Comparison of ENCODE assay signal across 18 cellular contexts in genomic region chr10:14975672-14976273, GRCh38. TPM values are rescaled to one million over a fixed set of nuclear protein-coding genes. Genes with fewer than 3 reads are reported as not detected.
DNase-seq lines count a peak whose midpoint lies in the region; ATAC-seq and TF ChIP-seq lines count a peak whose summit lies in the region.
"Had no signal": no experiment of that assay in that cellular context is flagged by ENCODE, and none has a peak within 500 bp of the region (broad histone marks: within the 10 kb centered on the region; RNA-seq: fewer than 3 reads in every experiment).

No MANE protein-coding gene starts in this region.

- H3K9ac ChIP-seq in skeletal muscle satellite cell (ENCODE audit: low read depth, low read length): no peak overlapping the region

- no peaks in the 10 kb centered on the region for H3K9me3 Mint-ChIP-seq in activated CD8-positive, alpha-beta T cell treated with anti-CD3 and anti-CD28 coated beads for 36 hours
- no peaks in the 10 kb centered on the region for H3K9me3 Mint-ChIP-seq in activated CD8-positive, alpha-beta T cell treated with anti-CD3 and anti-CD28 coated beads, Interleukin-2, amount 10 ng/mL, durations not matched to agents 7 days and 5 days (ENCODE audit: insufficient read depth)
- H3K9me3 Mint-ChIP-seq: activated naive CD4-positive, alpha-beta T cell treated with anti-CD3 and anti-CD28 coated beads, Interleukin-2, amount 50 U/mL, for 24 hours had no signal

- no peak overlapping the region for H3K4me3 Mint-ChIP-seq in activated CD8-positive, alpha-beta T cell treated with anti-CD3 and anti-CD28 coated beads for 36 hours
- H3K4me3 Mint-ChIP-seq in activated CD8-positive, alpha-beta T cell treated with anti-CD3 and anti-CD28 coated beads, Interleukin-2, amount 10 ng/mL, durations not matched to agents 7 days and 5 days: no peak overlapping the region
- H3K4me3 Mint-ChIP-seq: activated CD8-positive, alpha-beta memory T cell treated with anti-CD3 and anti-CD28 coated beads, Interleukin-2, amount 10 ng/mL, durations not matched to agents 7 days and 5 days; activated naive CD4-positive, alpha-beta T cell treated with anti-CD3 and anti-CD28 coated beads, Interleukin-2, amount 50 U/mL, for 24 hours had no signal

- H3K4me1 ChIP-seq in skeletal muscle satellite cell (ENCODE audit: control insufficient read depth, insufficient read depth, low read length): no peaks in the 10 kb centered on the region
- H3K4me1 ChIP-seq: colonic mucosa, tibial artery had no signal

- no peaks in the 10 kb centered on the region for H3K36me3 Mint-ChIP-seq in activated CD8-positive, alpha-beta T cell treated with anti-CD3 and anti-CD28 coated beads for 36 hours (ENCODE audit: low read depth)
- H3K36me3 Mint-ChIP-seq in activated CD8-positive, alpha-beta T cell treated with anti-CD3 and anti-CD28 coated beads, Interleukin-2, amount 10 ng/mL, durations not matched to agents 7 days and 5 days (ENCODE audit: low read depth): no peaks in the 10 kb centered on the region
- H3K36me3 Mint-ChIP-seq: activated CD8-positive, alpha-beta memory T cell treated with anti-CD3 and anti-CD28 coated beads, Interleukin-2, amount 10 ng/mL, durations not matched to agents 7 days and 5 days; activated naive CD4-positive, alpha-beta T cell treated with anti-CD3 and anti-CD28 coated beads, Interleukin-2, amount 50 U/mL, for 24 hours had no signal

- no peaks in the 10 kb centered on the region for H3K9me3 ChIP-seq in skeletal muscle satellite cell (replicated peaks; ENCODE audit: low read length)
- H3K9me3 ChIP-seq: colonic mucosa, tibial artery had no signal

- H3K4me2 ChIP-seq in skeletal muscle satellite cell (ENCODE audit: low read length): peak overlapping the region; percentile 63

- intact Hi-C loops in activated CD8-positive, alpha-beta T cell treated with anti-CD3 and anti-CD28 coated beads for 36 hours (cut with micrococcal nuclease): no loop called here

- peaks cover 16% of the 10 kb centered on the region for H3K27me3 Mint-ChIP-seq in activated CD8-positive, alpha-beta T cell treated with anti-CD3 and anti-CD28 coated beads for 36 hours
- H3K27me3 Mint-ChIP-seq in activated CD8-positive, alpha-beta T cell treated with anti-CD3 and anti-CD28 coated beads, Interleukin-2, amount 10 ng/mL, durations not matched to agents 7 days and 5 days (ENCODE audit: low read depth): peaks cover 3% of the 10 kb centered on the region

- no peak overlapping the region for H3K27ac Mint-ChIP-seq in activated CD8-positive, alpha-beta T cell treated with anti-CD3 and anti-CD28 coated beads for 36 hours
- no peak overlapping the region for H3K27ac Mint-ChIP-seq in activated CD8-positive, alpha-beta T cell treated with anti-CD3 and anti-CD28 coated beads, Interleukin-2, amount 10 ng/mL, durations not matched to agents 7 days and 5 days
- H3K27ac Mint-ChIP-seq: activated CD8-positive, alpha-beta memory T cell treated with anti-CD3 and anti-CD28 coated beads, Interleukin-2, amount 10 ng/mL, durations not matched to agents 7 days and 5 days; activated naive CD4-positive, alpha-beta T cell treated with anti-CD3 and anti-CD28 coated beads, Interleukin-2, amount 50 U/mL, for 24 hours had no signal

- H3K4me3 ChIP-seq in brain microvascular endothelial cell (ENCODE audit: low read depth, low read length): no peak overlapping the region
- no peak overlapping the region for H3K4me3 ChIP-seq in skeletal muscle satellite cell (ENCODE audit: low read length)
- H3K4me3 ChIP-seq: colonic mucosa, tibial artery had no signal

- in situ Hi-C loops in brain microvascular endothelial cell (cut with HindIII; ENCODE audit: low pct_ligation_motif_present, low sequenced_read_pairs): no loop called here

- POLR2A ChIA-PET in activated CD8-positive, alpha-beta T cell treated with anti-CD3 and anti-CD28 coated beads for 36 hours (lab: Charles Lee): no interaction called here
- POLR2A ChIA-PET in activated CD8-positive, alpha-beta T cell treated with anti-CD3 and anti-CD28 coated beads, Interleukin-2, amount 10 ng/mL, durations not matched to agents 7 days and 5 days (lab: Charles Lee): no interaction called here

- peak; percentile 27 for TF ChIP-seq CTCF in activated CD8-positive, alpha-beta T cell treated with anti-CD3 and anti-CD28 coated beads for 36 hours (IDR thresholded peaks at IDR 0.05)
- peak; percentile 51 for TF ChIP-seq CTCF in brain microvascular endothelial cell (IDR thresholded peaks at IDR 0.05; ENCODE audit: low read depth, low read length, missing control alignments)

- ATAC-seq in activated CD8-positive, alpha-beta T cell treated with anti-CD3 and anti-CD28 coated beads for 36 hours: no peak
- no peak for ATAC-seq in activated CD8-positive, alpha-beta T cell treated with anti-CD3 and anti-CD28 coated beads, Interleukin-2, amount 10 ng/mL, durations not matched to agents 7 days and 5 days
- ATAC-seq in GM18870 (IDR thresholded peaks at IDR 0.05; ENCODE audit: unreplicated experiment) (no peak), GM18511 (IDR thresholded peaks at IDR 0.05; ENCODE audit: unreplicated experiment) (no peak)
- ATAC-seq: activated CD8-positive, alpha-beta memory T cell treated with anti-CD3 and anti-CD28 coated beads, Interleukin-2, amount 10 ng/mL, durations not matched to agents 7 days and 5 days had no signal

- no peaks in the 10 kb centered on the region for H3K4me1 Mint-ChIP-seq in activated CD8-positive, alpha-beta T cell treated with anti-CD3 and anti-CD28 coated beads for 36 hours (ENCODE audit: low read depth)
- peaks cover 2% of the 10 kb centered on the region for H3K4me1 Mint-ChIP-seq in activated CD8-positive, alpha-beta T cell treated with anti-CD3 and anti-CD28 coated beads, Interleukin-2, amount 10 ng/mL, durations not matched to agents 7 days and 5 days (ENCODE audit: low read depth)
- H3K4me1 Mint-ChIP-seq: activated CD8-positive, alpha-beta memory T cell treated with anti-CD3 and anti-CD28 coated beads, Interleukin-2, amount 10 ng/mL, durations not matched to agents 7 days and 5 days; activated naive CD4-positive, alpha-beta T cell treated with anti-CD3 and anti-CD28 coated beads, Interleukin-2, amount 50 U/mL, for 24 hours had no signal

- H3K27me3 ChIP-seq in brain microvascular endothelial cell (replicated peaks) (no peaks in the 10 kb centered on the region), skeletal muscle satellite cell (ENCODE audit: control insufficient read depth, insufficient read depth, low read length) (no peaks in the 10 kb centered on the region)
- H3K27me3 ChIP-seq: colonic mucosa had no signal

- no peak overlapping the region for H3K27ac ChIP-seq in brain microvascular endothelial cell
- H3K27ac ChIP-seq: colonic mucosa, tibial artery had no signal

- no peak for DNase-seq in activated CD8-positive, alpha-beta T cell treated with anti-CD3 and anti-CD28 coated beads for 36 hours
- no peak for DNase-seq in activated CD8-positive, alpha-beta T cell treated with anti-CD3 and anti-CD28 coated beads, Interleukin-2, amount 10 ng/mL, durations not matched to agents 7 days and 5 days
- DNase-seq in LoVo (ENCODE audit: low spot score): peak; percentile 18
- DNase-seq in brain microvascular endothelial cell: no peak
- no peak for DNase-seq in activated CD4-positive, CD25-positive, alpha-beta regulatory T cell (lab: John Stamatoyannopoulos, UW)
- DNase-seq: activated CD8-positive, alpha-beta memory T cell treated with anti-CD3 and anti-CD28 coated beads, Interleukin-2, amount 10 ng/mL, durations not matched to agents 7 days and 5 days; colonic mucosa; H7; midbrain; NCI-H1092 treated with DMSO at 0.1 percent for 48 hours; NCI-H446 treated with DMSO at 0.1 percent for 48 hours; posterior cingulate gyrus; tibial artery had no signal

- CTCF ChIA-PET in activated CD8-positive, alpha-beta T cell treated with anti-CD3 and anti-CD28 coated beads for 36 hours (lab: Charles Lee): no interaction called here
- CTCF ChIA-PET in activated CD8-positive, alpha-beta T cell treated with anti-CD3 and anti-CD28 coated beads, Interleukin-2, amount 10 ng/mL, durations not matched to agents 7 days and 5 days (lab: Charles Lee): no interaction called here

- H3K36me3 ChIP-seq in brain microvascular endothelial cell (replicated peaks): no peaks in the 10 kb centered on the region
- no peaks in the 10 kb centered on the region for H3K36me3 ChIP-seq in skeletal muscle satellite cell (ENCODE audit: insufficient read depth, low read length)
- H3K36me3 ChIP-seq: colonic mucosa, tibial artery had no signal

RNA-seq across cellular contexts. Expression of gene MEIG1, which starts 16.6 kb away (rescaled TPM):
- under 1 TPM in 1 of 2 experiments, not detected in 1; 0.79 TPM for total RNA-seq in activated CD8-positive, alpha-beta T cell treated with anti-CD3 and anti-CD28 coated beads for 36 hours
- not detected for total RNA-seq in activated CD8-positive, alpha-beta T cell treated with anti-CD3 and anti-CD28 coated beads, Interleukin-2, amount 10 ng/mL, durations not matched to agents 7 days and 5 days
- not detected in 2 replicates for total RNA-seq in skeletal muscle satellite cell (2012; rRNA removed)
- total RNA-seq: H7, HT-29 had no signal

RNA-seq across cellular contexts. Expression of gene DCLRE1C, which starts 21.9 kb away (rescaled TPM):
- total RNA-seq in activated CD8-positive, alpha-beta T cell treated with anti-CD3 and anti-CD28 coated beads for 36 hours: 10 to 100 TPM; 15.0 to 17.5 TPM
- 10 to 100 TPM; 50.7 to 58.3 TPM for total RNA-seq in activated CD8-positive, alpha-beta T cell treated with anti-CD3 and anti-CD28 coated beads, Interleukin-2, amount 10 ng/mL, durations not matched to agents 7 days and 5 days
- 7.4 TPM in 2 replicates for total RNA-seq in skeletal muscle satellite cell (2012; rRNA removed)
